Comparison of ENCODE assay signal across 22 cellular contexts in the genomic region with DNA sequence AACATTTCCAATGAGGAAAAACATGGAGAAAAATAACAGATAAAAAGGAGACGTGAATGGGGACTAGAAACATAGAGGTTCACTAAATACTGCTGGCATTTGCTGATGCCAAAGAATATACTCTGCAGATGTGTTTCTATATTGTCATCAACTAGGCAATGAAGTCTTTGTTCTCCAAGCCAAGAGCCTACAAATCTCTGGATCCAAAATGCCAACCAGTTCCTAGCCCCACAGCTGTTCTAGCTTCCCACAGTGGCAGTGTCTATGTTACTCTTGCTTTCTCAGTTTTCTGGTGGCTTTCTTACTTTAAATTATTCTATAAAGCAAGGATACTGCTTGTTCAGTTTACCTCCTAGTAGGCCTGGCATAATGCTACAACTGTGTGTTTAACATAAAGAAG.
DNase-seq lines count a peak whose midpoint lies in the region; ATAC-seq and TF ChIP-seq lines count a peak whose summit lies in the region.
"Had no signal": no experiment of that assay in that cellular context is flagged by ENCODE, and none has a peak within 500 bp of the region (broad histone marks: within the 10 kb centered on the region; RNA-seq: fewer than 3 reads in every experiment).

No MANE protein-coding gene starts in this region.

- no peaks in the 10 kb centered on the region for H3K9me2 ChIP-seq in PC-9 (ENCODE audit: insufficient read depth)

- H3K4me1 Mint-ChIP-seq in stimulated activated memory B cell treated with anti-CD40 and anti-IgM and Interleukin-4, amounts not matched to agents 10 μg/mL and 1 μg/mL and 100 μg/mL, for 72 hours, result no peaks in the 10 kb centered on the region
- H3K4me1 Mint-ChIP-seq: B cell had no signal

- H3K27ac ChIP-seq in caudate nucleus (ENCODE audit: low read depth, low read length), result peak overlapping the region; percentile 98
- H3K27ac ChIP-seq in PC-9, result no peak overlapping the region
- H3K27ac ChIP-seq: 22Rv1, SJCRH30 had no signal

- no peaks in the 10 kb centered on the region for H3K27me3 Mint-ChIP-seq in stimulated activated memory B cell treated with anti-CD40 and anti-IgM and Interleukin-4, amounts not matched to agents 10 μg/mL and 1 μg/mL and 100 μg/mL, for 72 hours
- H3K27me3 Mint-ChIP-seq: B cell had no signal

- no TSS peak for BruUV-seq in PC-9 (replicated peaks; lab: Mats Ljungman, UMichigan)

- no peaks in the 10 kb centered on the region for H4K20me1 ChIP-seq in PC-9 (ENCODE audit: insufficient read depth)

- no peak for ATAC-seq in stimulated activated memory B cell treated with anti-CD40 and anti-IgM and Interleukin-4, amounts not matched to agents 10 μg/mL and 1 μg/mL and 100 μg/mL, for 72 hours
- ATAC-seq in GM21717 (IDR thresholded peaks at IDR 0.05; ENCODE audit: unreplicated experiment), result no peak
- ATAC-seq: HCT116 had no signal

- H3K36me3 Mint-ChIP-seq in stimulated activated memory B cell treated with anti-CD40 and anti-IgM and Interleukin-4, amounts not matched to agents 10 μg/mL and 1 μg/mL and 100 μg/mL, for 72 hours, result no peaks in the 10 kb centered on the region

- H3K4me3 Mint-ChIP-seq in stimulated activated memory B cell treated with anti-CD40 and anti-IgM and Interleukin-4, amounts not matched to agents 10 μg/mL and 1 μg/mL and 100 μg/mL, for 72 hours, result no peak overlapping the region
- H3K4me3 Mint-ChIP-seq: B cell had no signal

- H3K79me2 ChIP-seq in PC-9 (ENCODE audit: low read depth), result no peaks in the 10 kb centered on the region

- no peak for TF ChIP-seq CTCF in PC-9 (conservative IDR thresholded peaks at IDR 0.05)

- POLR2A ChIA-PET in PC-9 (lab: Charles Lee; ENCODE audit: unreplicated experiment), result no interaction called here

- CTCF ChIA-PET in PC-9 (lab: Charles Lee), result no interaction called here

- H3K9me3 ChIP-seq in PC-9 (ENCODE audit: insufficient read depth, low read depth), result no peaks in the 10 kb centered on the region
- H3K9me3 ChIP-seq: MG63, SJCRH30 had no signal

- H3F3A ChIP-seq in PC-9 (ENCODE audit: insufficient read depth, low read depth), result no peaks in the 10 kb centered on the region

- DNase-seq in Ammon's horn (ENCODE audit: low spot score) (peak; percentile 93), caudate nucleus (lab: John Stamatoyannopoulos, UW) (peak in 42 of 61 donors; percentile 3 to 90 (median 45)), hypothalamus (lab: John Stamatoyannopoulos, UW) (peak in 26 of 51 donors; percentile 1 to 79 (median 28)), putamen (ENCODE audit: low spot score) (peak; percentile 95), AG08395 (ENCODE audit: low spot score) (no peak), PC-9 (no peak)
- DNase-seq: DMS153, GDM1, GOT3, Kasumi-1, MG63, NCI-H1092, NCI-H1436 treated with DMSO at 0.1 percent for 48 hours, NCI-H2029, NCI-H345, NCI-H524 treated with DMSO at 0.1 percent for 48 hours had no signal

- H3K4me3 ChIP-seq in PC-9, result no peak overlapping the region
- H3K4me3 ChIP-seq: MG63, SJCRH30 had no signal

- H3K27me3 ChIP-seq in PC-9 (ENCODE audit: insufficient read depth, low read depth), result peaks cover 6% of the 10 kb centered on the region; the same call in 1 of the 2 replicates
- H3K27me3 ChIP-seq: MG63, SJCRH30 had no signal

- H3K27ac Mint-ChIP-seq in stimulated activated memory B cell treated with anti-CD40 and anti-IgM and Interleukin-4, amounts not matched to agents 10 μg/mL and 1 μg/mL and 100 μg/mL, for 72 hours, result no peak overlapping the region
- H3K27ac Mint-ChIP-seq: B cell had no signal

- no peaks in the 10 kb centered on the region for H3K4me1 ChIP-seq in PC-9 (replicated peaks; ENCODE audit: insufficient read depth)
- H3K4me1 ChIP-seq: SJCRH30 had no signal

- H2AFZ ChIP-seq in PC-9, result no peak overlapping the region

- H3K9me3 Mint-ChIP-seq in stimulated activated memory B cell treated with anti-CD40 and anti-IgM and Interleukin-4, amounts not matched to agents 10 μg/mL and 1 μg/mL and 100 μg/mL, for 72 hours, result no peaks in the 10 kb centered on the region

- intact Hi-C loops in PC-9 (cut with micrococcal nuclease; ENCODE audit: unreplicated experiment), result no loop called here

- no peak overlapping the region for H3K4me2 ChIP-seq in PC-9

- H3K36me3 ChIP-seq in PC-9 (ENCODE audit: low read depth), result no peaks in the 10 kb centered on the region
- H3K36me3 ChIP-seq: MG63, SJCRH30 had no signal

Comparison
In these comparisons a context has a peak if more than half of its experiments do, and no peak if none do; other contexts are left out.
1. DNase-seq: peak in Ammon's horn (single experiment), caudate nucleus (42 of 61), hypothalamus (26 of 51) and putamen (single experiment); none in AG08395 (single experiment) and PC-9 (0 of 2).